Comparison of ENCODE assay signal across 9 cellular contexts in the genomic region with DNA sequence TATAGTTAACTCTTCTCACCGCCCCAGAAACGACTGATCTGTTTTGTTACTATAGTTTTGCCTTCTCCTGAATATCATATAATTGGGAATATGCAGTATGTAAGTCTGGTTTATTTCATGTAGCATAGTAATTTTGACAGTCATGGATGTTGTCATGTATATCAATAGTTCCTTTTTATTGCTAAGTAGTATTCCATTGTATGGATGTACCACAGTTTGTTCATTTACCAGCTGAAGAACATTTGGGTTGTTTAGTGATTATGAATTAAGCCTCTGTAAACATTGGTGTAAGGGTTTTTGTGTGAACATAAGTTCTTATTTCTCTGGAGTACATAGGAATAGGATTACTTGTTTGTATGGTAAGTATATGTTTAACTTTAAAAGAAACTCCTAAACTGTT. TPM values are rescaled to one million over a fixed set of nuclear protein-coding genes. Genes with fewer than 3 reads are reported as not detected.
"Had no signal": no experiment of that assay in that cellular context is flagged by ENCODE, and none has a peak within 500 bp of the region (broad histone marks: within the 10 kb centered on the region; RNA-seq: fewer than 3 reads in every experiment).

No MANE protein-coding gene starts in this region.

- H3K4me3 ChIP-seq: K562 had no signal

- DNase-seq: IMR-90, KBM-7, KG1 had no signal

- H3K9ac ChIP-seq: KMS-11 had no signal

- ATAC-seq: HepG2, K562 had no signal

- FAIRE-seq: HepG2, HTR-8/SVneo, K562 had no signal

- H3K4me2 ChIP-seq: KMS-11 had no signal

- H3K27ac ChIP-seq: HL-60, KMS-11 had no signal

RNA-seq across cellular contexts. Expression of a gene that starts 55.5 kb away (rescaled TPM):
- polyA plus RNA-seq: IgD-negative memory B cell had no signal
